Comparison of ENCODE assay signal across 8 cellular contexts in genomic region chr17:65556014-65556909, GRCh38. TPM values are rescaled to one million over a fixed set of nuclear protein-coding genes. Genes with fewer than 3 reads are reported as not detected.
DNase-seq lines count a peak whose midpoint lies in the region; ATAC-seq and TF ChIP-seq lines count a peak whose summit lies in the region.

No MANE protein-coding gene starts in this region.

- ATAC-seq in right cardiac atrium (peak; percentile 21 to 34), GM21619 (IDR thresholded peaks at IDR 0.05; ENCODE audit: unreplicated experiment) (no peak)

- H3K4me1 ChIP-seq in HUES6 (ENCODE audit: control insufficient read depth, insufficient read depth, low read length) (peaks cover 35% of the 10 kb centered on the region), right cardiac atrium (ENCODE audit: control insufficient read depth, insufficient read depth, low read length) (peaks cover 4% of the 10 kb centered on the region), rectal smooth muscle tissue (ENCODE audit: control insufficient read depth, insufficient read depth, low read length) (peaks cover 7% of the 10 kb centered on the region), vagina (peaks cover 43% of the 10 kb centered on the region)

- H3K4me3 ChIP-seq in HUES6 (ENCODE audit: low read depth, low read length) (no peak overlapping the region; the same call in 1 of the 2 replicates), right cardiac atrium (ENCODE audit: low read length) (peak overlapping the region; percentile 100), rectal smooth muscle tissue (ENCODE audit: low read length) (peak overlapping the region; percentile 31), vagina (peak overlapping the region in 1 of 2 donors; percentile 96)

- H3K27me3 ChIP-seq in HUES6 (ENCODE audit: control insufficient read depth, insufficient read depth, low read length) = no peaks in the 10 kb centered on the region
- H3K27me3 ChIP-seq in right cardiac atrium (ENCODE audit: control insufficient read depth, insufficient read depth) = no peaks in the 10 kb centered on the region
- no peaks in the 10 kb centered on the region for H3K27me3 ChIP-seq in rectal smooth muscle tissue (ENCODE audit: control insufficient read depth, insufficient read depth, low read length)
- no peaks in the 10 kb centered on the region for H3K27me3 ChIP-seq in vagina

- no peak overlapping the region for H3K27ac Mint-ChIP-seq in activated naive CD8-positive, alpha-beta T cell treated with anti-CD3 and anti-CD28 coated beads for 36 hours

- intact Hi-C loops in right cardiac atrium (cut with DNase I) = loop anchor here (5.0 to 10.0 kb wide), 4 partner anchors 94 to 264 kb away; no protein-coding TSS in a partner anchor
- intact Hi-C loops in vagina (cut with DNase I) = loop anchor here (5.0 kb wide), 2 partner anchors 94 to 186 kb away; no protein-coding TSS in a partner anchor

- peak; percentile 64 for DNase-seq in GM03348 (ENCODE audit: low spot score)
- DNase-seq in SK-N-DZ (ENCODE audit: low spot score) = peak; percentile 67
- peak; percentile 84 for DNase-seq in activated naive CD8-positive, alpha-beta T cell treated with anti-CD3 and anti-CD28 coated beads for 36 hours
- DNase-seq in right cardiac atrium = peak; percentile 79 to 92 (median 91)
- DNase-seq in vagina (ENCODE audit: extremely low spot score in 2 of 2) = no peak

- peaks cover 28% of the 10 kb centered on the region for H3K4me1 Mint-ChIP-seq in activated naive CD8-positive, alpha-beta T cell treated with anti-CD3 and anti-CD28 coated beads for 36 hours

- no peaks in the 10 kb centered on the region for H3K9me3 ChIP-seq in HUES6 (ENCODE audit: control insufficient read depth, insufficient read depth, low read depth, low read length)
- no peaks in the 10 kb centered on the region for H3K9me3 ChIP-seq in right cardiac atrium (ENCODE audit: control insufficient read depth, low read length)
- no peaks in the 10 kb centered on the region for H3K9me3 ChIP-seq in vagina

- H3K9ac ChIP-seq in HUES6 (ENCODE audit: low read length) (peak overlapping the region; percentile 46), rectal smooth muscle tissue (ENCODE audit: low read length) (no peak overlapping the region)

- no peaks in the 10 kb centered on the region for H3K9me3 Mint-ChIP-seq in activated naive CD8-positive, alpha-beta T cell treated with anti-CD3 and anti-CD28 coated beads for 36 hours

- WGBS in right cardiac atrium = 60% methylated on average over 17 of the region's 17 CpGs

- H3K36me3 ChIP-seq in HUES6 (ENCODE audit: control insufficient read depth, insufficient read depth, low read length) (peaks cover 38% of the 10 kb centered on the region), rectal smooth muscle tissue (ENCODE audit: control insufficient read depth, insufficient read depth, low read length) (peaks cover 2% of the 10 kb centered on the region), vagina (no peaks in the 10 kb centered on the region)

- peak; percentile 6 to 75 (median 68) for TF ChIP-seq CTCF in vagina (IDR thresholded peaks at IDR 0.05)

- H3K4me3 Mint-ChIP-seq in activated naive CD8-positive, alpha-beta T cell treated with anti-CD3 and anti-CD28 coated beads for 36 hours = no peak overlapping the region

- H3K27me3 Mint-ChIP-seq in activated naive CD8-positive, alpha-beta T cell treated with anti-CD3 and anti-CD28 coated beads for 36 hours = no peaks in the 10 kb centered on the region

- TF ChIP-seq POLR2A in vagina (IDR thresholded peaks at IDR 0.05) = no peak

- peaks cover 2% of the 10 kb centered on the region for H3K36me3 Mint-ChIP-seq in activated naive CD8-positive, alpha-beta T cell treated with anti-CD3 and anti-CD28 coated beads for 36 hours

- H3K27ac ChIP-seq in HUES6 (ENCODE audit: low read depth, low read length) = no peak overlapping the region
- H3K27ac ChIP-seq in right cardiac atrium (ENCODE audit: low read length) = no peak overlapping the region
- H3K27ac ChIP-seq in rectal smooth muscle tissue (ENCODE audit: low read depth, low read length) = peak overlapping the region; percentile 15
- H3K27ac ChIP-seq in vagina = no peak overlapping the region

RNA-seq across cellular contexts. Expression of gene AXIN2, which starts 5.2 kb away (rescaled TPM):
- polyA plus RNA-seq in SK-N-DZ (2014; cell fraction: cytosol; rRNA removed) = 8.4 and 10.5 TPM in 2 replicates
- 13.5 and 15.1 TPM in 2 replicates for polyA plus RNA-seq in SK-N-DZ (2014; cell fraction: nucleus; rRNA removed)
- total RNA-seq in activated naive CD8-positive, alpha-beta T cell treated with anti-CD3 and anti-CD28 coated beads for 36 hours = 1 to 10 TPM; 1.5 to 1.6 TPM
- 10 to 100 TPM; 26.0 to 31.1 (median 29.0) TPM for total RNA-seq in right cardiac atrium
- polyA plus RNA-seq in right cardiac atrium = 8.9 TPM
- total RNA-seq in vagina = 17.9 TPM

Comparison
In these comparisons a context has a peak if more than half of its experiments do, and no peak if none do; other contexts are left out.
1. DNase-seq: peak in GM03348 (single experiment), SK-N-DZ (single experiment), activated naive CD8-positive, alpha-beta T cell treated with anti-CD3 and anti-CD28 coated beads for 36 hours (single experiment) and right cardiac atrium (3 of 3); none in vagina (0 of 2).